Comparison of ENCODE assay signal across 24 cellular contexts in the genomic region with DNA sequence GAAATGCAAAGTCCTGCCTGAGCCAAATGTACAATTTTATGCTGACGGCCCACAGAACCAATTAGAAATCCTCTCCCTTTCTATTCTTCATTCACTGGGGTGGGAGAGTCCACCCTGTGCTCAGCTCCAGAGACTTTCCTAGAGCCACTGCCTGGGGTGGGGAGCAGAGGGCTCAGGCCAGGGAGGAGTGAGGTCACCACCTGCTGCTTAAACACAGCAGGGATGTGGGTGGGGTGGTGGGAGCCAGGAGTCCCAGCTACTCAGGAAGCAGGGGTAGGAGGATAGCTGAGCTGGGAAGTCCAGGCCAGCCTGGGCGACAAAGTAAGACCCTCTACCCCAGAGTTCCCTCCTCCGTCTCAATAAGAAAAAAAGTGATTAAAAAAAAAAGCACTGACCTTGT. TPM values are rescaled to one million over a fixed set of nuclear protein-coding genes. Genes with fewer than 3 reads are reported as not detected.
DNase-seq lines count a peak whose midpoint lies in the region; ATAC-seq, FAIRE-seq and TF ChIP-seq lines count a peak whose summit lies in the region.
"Had no signal": no experiment of that assay in that cellular context is flagged by ENCODE, and none has a peak within 500 bp of the region (broad histone marks: within the 10 kb centered on the region; RNA-seq: fewer than 3 reads in every experiment).

No MANE protein-coding gene starts in this region.

- H2AFZ ChIP-seq in hepatocyte: no peak overlapping the region
- no peak overlapping the region for H2AFZ ChIP-seq in MM.1S (ENCODE audit: low read length)

- no peak overlapping the region for H3K9ac ChIP-seq in MM.1S (ENCODE audit: low read length)

- H3K36me3 Mint-ChIP-seq in HFFc6 (ENCODE audit: low read depth): peaks cover 58% of the 10 kb centered on the region
- H3K36me3 Mint-ChIP-seq in activated T-cell treated with anti-CD3 and anti-CD28 coated beads, Interleukin-2, amount 50 U/mL, for 72 hours (ENCODE audit: insufficient read depth in 2 of 2): peaks cover 15 to 45% of the 10 kb centered on the region in 2 donors

- H3K9me3 ChIP-seq in RWPE2 (ENCODE audit: severe bottlenecking) (no peaks in the 10 kb centered on the region), hepatocyte (ENCODE audit: low read depth) (no peaks in the 10 kb centered on the region), neutrophil (no peaks in the 10 kb centered on the region), MM.1S (replicated peaks; ENCODE audit: insufficient read depth, low read length) (no peaks in the 10 kb centered on the region)
- H3K9me3 ChIP-seq: body of pancreas, psoas muscle, suprapubic skin had no signal

- peaks cover 50% of the 10 kb centered on the region for H3K4me1 Mint-ChIP-seq in HFFc6 (ENCODE audit: low read depth)
- H3K4me1 Mint-ChIP-seq in activated T-cell treated with anti-CD3 and anti-CD28 coated beads, Interleukin-2, amount 50 U/mL, for 72 hours (ENCODE audit: low read depth): peaks cover 10% of the 10 kb centered on the region

- no peaks in the 10 kb centered on the region for H3F3A ChIP-seq in MM.1S (ENCODE audit: insufficient read depth, low read length)

- H3K79me2 ChIP-seq in hepatocyte: peaks cover 32% of the 10 kb centered on the region
- no peaks in the 10 kb centered on the region for H3K79me2 ChIP-seq in MM.1S (ENCODE audit: low read length)

- TF ChIP-seq CTCF in HFFc6 (IDR thresholded peaks at IDR 0.05): no peak
- no peak for TF ChIP-seq CTCF in RWPE2 (IDR thresholded peaks at IDR 0.05; ENCODE audit: poor library complexity, severe bottlenecking)
- TF ChIP-seq CTCF in hepatocyte (IDR thresholded peaks at IDR 0.05; ENCODE audit: poor library complexity): no peak
- TF ChIP-seq CTCF in neutrophil (IDR thresholded peaks at IDR 0.05): no peak
- TF ChIP-seq CTCF in MM.1S (IDR thresholded peaks at IDR 0.05; ENCODE audit: low read length): no peak

- H4K20me1 ChIP-seq in hepatocyte (ENCODE audit: insufficient read depth, poor library complexity, severe bottlenecking) (no peaks in the 10 kb centered on the region), MM.1S (ENCODE audit: insufficient read depth, low read length) (no peaks in the 10 kb centered on the region)

- H3K9me3 Mint-ChIP-seq in HFFc6: no peaks in the 10 kb centered on the region
- peaks cover 0 to 2% of the 10 kb centered on the region in 2 donors for H3K9me3 Mint-ChIP-seq in activated T-cell treated with anti-CD3 and anti-CD28 coated beads, Interleukin-2, amount 50 U/mL, for 72 hours
- H3K9me3 Mint-ChIP-seq: nephron progenitor cell had no signal

- no peak overlapping the region for H3K4me2 ChIP-seq in hepatocyte
- no peak overlapping the region for H3K4me2 ChIP-seq in MM.1S (ENCODE audit: low read depth, low read length)

- DNase-seq in HFFc6 (no peak), RWPE2 (ENCODE audit: low spot score) (no peak), hepatocyte (ENCODE audit: low spot score) (no peak), GM12891 (ENCODE audit: insufficient read length, low spot score) (no peak), inferior parietal cortex (ENCODE audit: extremely low spot score) (no peak), MM.1S (no peak)
- DNase-seq in activated T-cell treated with anti-CD3 and anti-CD28 coated beads, Interleukin-2, amount 50 U/mL, for 72 hours: no peak
- DNase-seq: activated CD4-positive, alpha-beta T cell treated with anti-CD3 and anti-CD28 coated beads, Interleukin-2, amount 50 U/mL, for 4 hours; activated CD8-positive, alpha-beta memory T cell treated with anti-CD3 and anti-CD28 coated beads, Interleukin-2, amount 50 U/mL, for 48 hours; activated naive CD8-positive, alpha-beta T cell treated with anti-CD3 and anti-CD28 coated beads, Interleukin-2, amount 50 U/mL, for 24 hours; body of pancreas; DMS 273 treated with DMSO at 0.1 percent for 48 hours; effector CD4-positive, alpha-beta T cell; midbrain; NCI-H1105; NCI-H2081 treated with DMSO at 0.1 percent for 48 hours; psoas muscle; stimulated activated CD4-positive, alpha-beta T cell treated with anti-CD3 and anti-CD28 coated beads, Interleukin-1b, Interleukin-23, amount 100 ng/mL, for 48 hours; T-helper 17 cell had no signal

- FAIRE-seq in GM12891 (lab: Jason Lieb, UNC): no peak

- 100% methylated on average over 3 of the region's 3 CpGs for WGBS in hepatocyte (ENCODE audit: low lambda C conversion rate, missing lambda C conversion rate)

- no peak overlapping the region for H3K4me3 Mint-ChIP-seq in HFFc6
- H3K4me3 Mint-ChIP-seq in activated T-cell treated with anti-CD3 and anti-CD28 coated beads, Interleukin-2, amount 50 U/mL, for 72 hours: no peak overlapping the region
- H3K4me3 Mint-ChIP-seq: activated naive CD8-positive, alpha-beta T cell treated with anti-CD3 and anti-CD28 coated beads, Interleukin-2, amount 50 U/mL, for 24 hours; nephron progenitor cell; T-helper 17 cell had no signal

- ATAC-seq in RWPE2 (ENCODE audit: low read depth): no peak
- no peak for ATAC-seq in activated T-cell treated with anti-CD3 and anti-CD28 coated beads, Interleukin-2, amount 50 U/mL, for 72 hours (replicated peaks in 1 of 2)
- ATAC-seq: activated naive CD8-positive, alpha-beta T cell treated with anti-CD3 and anti-CD28 coated beads, Interleukin-2, amount 50 U/mL, for 24 hours; body of pancreas; left lobe of liver; psoas muscle; T-helper 17 cell had no signal

- H3K4me3 ChIP-seq in RWPE2 (ENCODE audit: severe bottlenecking) (no peak overlapping the region), hepatocyte (no peak overlapping the region), neutrophil (ENCODE audit: low read depth in 1 of 2, low read length in 1 of 2) (no peak overlapping the region), MM.1S (ENCODE audit: low read length) (no peak overlapping the region)
- H3K4me3 ChIP-seq: body of pancreas, psoas muscle, SK-N-MC, suprapubic skin had no signal

- H3K27ac ChIP-seq in RWPE2 (ENCODE audit: poor library complexity, severe bottlenecking) (peak overlapping the region; percentile 49), hepatocyte (peak overlapping the region; percentile 82), neutrophil (peak overlapping the region; percentile 47), MM.1S (ENCODE audit: low read length) (no peak overlapping the region)
- H3K27ac ChIP-seq: body of pancreas, psoas muscle, SK-N-MC, suprapubic skin had no signal

- H3K9me2 ChIP-seq in hepatocyte (replicated peaks; ENCODE audit: insufficient read depth) (no peaks in the 10 kb centered on the region), MM.1S (replicated peaks; ENCODE audit: insufficient read depth, low read length) (no peaks in the 10 kb centered on the region)

- peak overlapping the region; percentile 11; the same call in 1 of the 2 replicates for H3K27ac Mint-ChIP-seq in HFFc6
- H3K27ac Mint-ChIP-seq in activated T-cell treated with anti-CD3 and anti-CD28 coated beads, Interleukin-2, amount 50 U/mL, for 72 hours: no peak overlapping the region
- H3K27ac Mint-ChIP-seq: activated naive CD8-positive, alpha-beta T cell treated with anti-CD3 and anti-CD28 coated beads, Interleukin-2, amount 50 U/mL, for 24 hours had no signal

- no peaks in the 10 kb centered on the region for H3K27me3 ChIP-seq in RWPE2 (ENCODE audit: insufficient read depth, poor library complexity, severe bottlenecking)
- H3K27me3 ChIP-seq in hepatocyte: no peaks in the 10 kb centered on the region
- H3K27me3 ChIP-seq in neutrophil: no peaks in the 10 kb centered on the region
- H3K27me3 ChIP-seq in MM.1S (replicated peaks; ENCODE audit: insufficient read depth, low read length): no peaks in the 10 kb centered on the region
- H3K27me3 ChIP-seq: body of pancreas, suprapubic skin had no signal

- H3K36me3 ChIP-seq in RWPE2 (ENCODE audit: low read depth) (peaks cover 9% of the 10 kb centered on the region), hepatocyte (replicated peaks; ENCODE audit: insufficient read depth, low read depth) (no peaks in the 10 kb centered on the region), neutrophil (peaks cover 5% of the 10 kb centered on the region), MM.1S (replicated peaks; ENCODE audit: insufficient read depth, low read length) (no peaks in the 10 kb centered on the region)

- H3K27me3 Mint-ChIP-seq in HFFc6 (ENCODE audit: insufficient read depth): no peaks in the 10 kb centered on the region
- no peaks in the 10 kb centered on the region for H3K27me3 Mint-ChIP-seq in activated T-cell treated with anti-CD3 and anti-CD28 coated beads, Interleukin-2, amount 50 U/mL, for 72 hours (ENCODE audit: low read depth)
- H3K27me3 Mint-ChIP-seq: activated naive CD8-positive, alpha-beta T cell treated with anti-CD3 and anti-CD28 coated beads, Interleukin-2, amount 50 U/mL, for 24 hours; T-helper 17 cell had no signal

- H3K4me1 ChIP-seq in RWPE2 (ENCODE audit: insufficient read depth, poor library complexity, severe bottlenecking) (peaks cover 19% of the 10 kb centered on the region), hepatocyte (ENCODE audit: insufficient read depth) (peaks cover 6% of the 10 kb centered on the region), neutrophil (ENCODE audit: control insufficient read depth in 1 of 2, insufficient read depth in 1 of 2, low read depth in 1 of 2, low read length in 1 of 2) (peaks cover 11 to 27% of the 10 kb centered on the region in 2 experiments), MM.1S (ENCODE audit: low read length) (no peaks in the 10 kb centered on the region)
- H3K4me1 ChIP-seq: body of pancreas, psoas muscle, suprapubic skin had no signal

- no peak for TF ChIP-seq POLR2A in GM12891 (IDR thresholded peaks at IDR 0.05; ENCODE audit: low read depth, low read length)

TF ChIP-seq in GM12891, 5 proteins besides CTCF, POLR2A, EP300 and RAD21:
- TF ChIP-seq POU2F2 (IDR thresholded peaks at IDR 0.05; ENCODE audit: low read depth, low read length): no peak
- TF ChIP-seq POLR2AphosphoS5 (IDR thresholded peaks at IDR 0.05; ENCODE audit: low read depth, low read length): no peak
- no peak for TF ChIP-seq SPI1 (IDR thresholded peaks at IDR 0.05; ENCODE audit: low read depth, low read length)
- TF ChIP-seq TAF1 (IDR thresholded peaks at IDR 0.05; ENCODE audit: low read depth, low read length): no peak
- no peak for TF ChIP-seq PAX5 (IDR thresholded peaks at IDR 0.05; ENCODE audit: insufficient read depth, low read length, severe bottlenecking)

RNA-seq across cellular contexts. Expression of a gene that starts 26.9 kb away (rescaled TPM):
- 10 to 100 TPM; 22.8 to 31.1 (median 26.0) TPM for total RNA-seq in HFFc6 (2021; fragmentation: NEBNext Ultra II Directional; extraction: Animal tissue kit (Norgen Biotek cat#: 25700))
- total RNA-seq in hepatocyte: 48.6 and 55.8 TPM in 2 replicates
- polyA plus RNA-seq in hepatocyte: 32.6 and 42.9 TPM in 2 replicates
- polyA plus RNA-seq in GM12891 (2012; ENCODE audit: low read depth, missing spikeins): 16.2 TPM
- total RNA-seq in activated T-cell treated with anti-CD3 and anti-CD28 coated beads, Interleukin-2, amount 50 U/mL, for 72 hours: 10 to 100 TPM; 47.4 to 52.8 TPM
